9 cellular contexts compared by ENCODE assay signal in genomic region chr11:19777342-19778102, GRCh38.
DNase-seq lines count a peak whose midpoint lies in the region; ATAC-seq, FAIRE-seq and TF ChIP-seq lines count a peak whose summit lies in the region.
"Had no signal": no experiment of that assay in that cellular context is flagged by ENCODE, and none has a peak within 500 bp of the region (broad histone marks: within the 10 kb centered on the region; RNA-seq: fewer than 3 reads in every experiment).

No MANE protein-coding gene starts in this region.

- H3K9me3 ChIP-seq in parathyroid adenoma (ENCODE audit: control insufficient read depth, low read length): no peaks in the 10 kb centered on the region

- DNase-seq in GM18507 (ENCODE audit: extremely low spot score, insufficient read length, low read depth) (peak; percentile 40), foreskin fibroblast (peak in 1 of 2 donors; percentile 62), RCC 7860 (ENCODE audit: low spot score) (no peak), cortex of kidney (lab: John Stamatoyannopoulos, UW) (no peak)

- H2AFZ ChIP-seq in ACC112 (ENCODE audit: low read length, unreplicated experiment) (no peak overlapping the region), parathyroid adenoma (no peak overlapping the region)

- peaks cover 95% of the 10 kb centered on the region for H3K79me2 ChIP-seq in ACC112 (ENCODE audit: control insufficient read depth, insufficient read depth, low read length, unreplicated experiment)
- no peaks in the 10 kb centered on the region for H3K79me2 ChIP-seq in parathyroid adenoma

- H3K4me1 ChIP-seq in ACC112 (ENCODE audit: control insufficient read depth, insufficient read depth, low read length, unreplicated experiment): peaks cover 18% of the 10 kb centered on the region
- H3K4me1 ChIP-seq in parathyroid adenoma: no peaks in the 10 kb centered on the region

- no peaks in the 10 kb centered on the region for H3K27me3 ChIP-seq in ACC112 (ENCODE audit: insufficient read depth, low read length)
- H3K27me3 ChIP-seq in parathyroid adenoma (ENCODE audit: control insufficient read depth, insufficient read depth, low read length): no peaks in the 10 kb centered on the region

- peak overlapping the region; percentile 22 for H3K4me2 ChIP-seq in parathyroid adenoma (ENCODE audit: low read length)

- ATAC-seq in HG02798 (IDR thresholded peaks at IDR 0.05; ENCODE audit: poor library complexity, unreplicated experiment): peak; percentile 74
- ATAC-seq in SK-N-SH treated with all-trans-retinoic acid at 6 μM for 48 hours: peak; percentile 76

- peaks cover 13% of the 10 kb centered on the region for H3K36me3 ChIP-seq in ACC112 (ENCODE audit: insufficient read depth, low read length)
- no peaks in the 10 kb centered on the region for H3K36me3 ChIP-seq in parathyroid adenoma (ENCODE audit: control insufficient read depth, insufficient read depth, low read length)

- H3K4me3 ChIP-seq in ACC112 (ENCODE audit: low read depth, low read length): peak overlapping the region; percentile 62
- H3K4me3 ChIP-seq in foreskin fibroblast (ENCODE audit: low read depth in 1 of 2, low read length in 2 of 2): peak overlapping the region; percentile 33 to 54
- H3K4me3 ChIP-seq in parathyroid adenoma (ENCODE audit: low read depth, low read length): no peak overlapping the region

- TF ChIP-seq CTCF in foreskin fibroblast (IDR thresholded peaks at IDR 0.05; ENCODE audit: low read depth, low read length): no peak
- no peak for TF ChIP-seq CTCF in parathyroid adenoma (IDR thresholded peaks at IDR 0.05)

- FAIRE-seq in GM18507 (lab: Jason Lieb, UNC) (peak; percentile 76), RCC 7860 (lab: Jason Lieb, UNC) (no peak)
- FAIRE-seq: islet of Langerhans had no signal

- H3K27ac ChIP-seq in ACC112 (ENCODE audit: low read depth, low read length) (peak overlapping the region; percentile 68; the same call in 1 of the 2 replicates), parathyroid adenoma (no peak overlapping the region)

- H3K9ac ChIP-seq in parathyroid adenoma: no peak overlapping the region

TF ChIP-seq in SK-N-SH treated with all-trans-retinoic acid at 6 μM for 48 hours, 23 proteins besides CTCF, POLR2A, EP300 and RAD21:
- no peak for TF ChIP-seq ZNF565 (CRISPR knock-in tag; conservative IDR thresholded peaks at IDR 0.05; ENCODE audit: low read depth)
